In genomic region chr17:50877042-50877441, GRCh38 we compare ENCODE assay signal across 1 cellular context.
TF ChIP-seq lines count a peak whose summit lies in the region.

No MANE protein-coding gene starts in this region.

TF ChIP-seq in HEK293, 187 proteins besides CTCF, POLR2A, EP300 and RAD21 (continued from another document):
- 0 out of 2 replicates have a peak, but pooled peaks have one; percentile 30 for TF ChIP-seq ZNF580 (tag by site-specific recombination; IDR thresholded peaks at IDR 0.05)
- TF ChIP-seq ZNF433 (tag by site-specific recombination; IDR thresholded peaks at IDR 0.05; ENCODE audit: low read depth) = peak; percentile 60; the same call in 1 of the 2 replicates
- TF ChIP-seq REST (tag by site-specific recombination; IDR thresholded peaks at IDR 0.05) = peak; percentile 75
- peak; percentile 84 for TF ChIP-seq ZBTB8A (tag by site-specific recombination; IDR thresholded peaks at IDR 0.05)
- peak; percentile 29; the same call in 1 of the 2 replicates for TF ChIP-seq ZBTB21 (tag by site-specific recombination; IDR thresholded peaks at IDR 0.05)
- peak; percentile 27 for TF ChIP-seq ZNF654 (tag by site-specific recombination; IDR thresholded peaks at IDR 0.05; ENCODE audit: low read depth)
- peak; percentile 89 for TF ChIP-seq ZNF426 (tag by site-specific recombination; IDR thresholded peaks at IDR 0.05)
- 0 out of 2 replicates have a peak, but pooled peaks have one; percentile 17 for TF ChIP-seq RBAK (tag by site-specific recombination; IDR thresholded peaks at IDR 0.05)
- TF ChIP-seq ZNF510 (tag by site-specific recombination; IDR thresholded peaks at IDR 0.05; ENCODE audit: insufficient replicate concordance) = peak; percentile 36
- peak; percentile 70 for TF ChIP-seq ZNF266 (tag by site-specific recombination; IDR thresholded peaks at IDR 0.05; ENCODE audit: low read depth)
- peak; percentile 80 for TF ChIP-seq ZNF623 (tag by site-specific recombination; IDR thresholded peaks at IDR 0.05)
- 0 out of 2 replicates have a peak, but pooled peaks have one; percentile 70 for TF ChIP-seq ZNF558 (tag by site-specific recombination; IDR thresholded peaks at IDR 0.05)
- TF ChIP-seq ZNF664 (tag by site-specific recombination; IDR thresholded peaks at IDR 0.05) = peak; percentile 70
- peak; percentile 32; the same call in 1 of the 2 replicates for TF ChIP-seq ZNF341 (tag by site-specific recombination; IDR thresholded peaks at IDR 0.05; ENCODE audit: low read depth)
- peak; percentile 75; the same call in 1 of the 2 replicates for TF ChIP-seq ZNF19 (tag by site-specific recombination; IDR thresholded peaks at IDR 0.05; ENCODE audit: low read depth)
- peak; percentile 86 for TF ChIP-seq ZNF404 (tag by site-specific recombination; IDR thresholded peaks at IDR 0.05)
- peak; percentile 34; the same call in 1 of the 2 replicates for TF ChIP-seq ZNF501 (tag by site-specific recombination; IDR thresholded peaks at IDR 0.05)
- TF ChIP-seq ZFP3 (tag by site-specific recombination; IDR thresholded peaks at IDR 0.05; ENCODE audit: low read depth) = 0 out of 2 replicates have a peak, but pooled peaks have one; percentile 18
- TF ChIP-seq ZNF629 (tag by site-specific recombination; IDR thresholded peaks at IDR 0.05) = peak; percentile 41; the same call in 1 of the 2 replicates
- TF ChIP-seq ZNF555 (tag by site-specific recombination; conservative IDR thresholded peaks at IDR 0.05) = peak; percentile 82
- TF ChIP-seq ZNF518A (tag by site-specific recombination; conservative IDR thresholded peaks at IDR 0.05; ENCODE audit: low read depth) = peak; percentile 94
- TF ChIP-seq ZNF140 (tag by site-specific recombination; IDR thresholded peaks at IDR 0.05) = peak; percentile 81
- TF ChIP-seq ZNF394 (tag by site-specific recombination; IDR thresholded peaks at IDR 0.05; ENCODE audit: borderline replicate concordance) = peak; percentile 93
- peak; percentile 78 for TF ChIP-seq ZBTB11 (tag by site-specific recombination; conservative IDR thresholded peaks at IDR 0.05; ENCODE audit: low read depth)
- TF ChIP-seq ZNF560 (tag by site-specific recombination; IDR thresholded peaks at IDR 0.05; ENCODE audit: borderline replicate concordance) = peak; percentile 70; the same call in 1 of the 2 replicates
- TF ChIP-seq ZXDB (tag by site-specific recombination; IDR thresholded peaks at IDR 0.05) = peak; percentile 53; the same call in 1 of the 2 replicates
- TF ChIP-seq SP3 (tag by site-specific recombination; IDR thresholded peaks at IDR 0.05) = 0 out of 2 replicates have a peak, but pooled peaks have one; percentile 22
- peak; percentile 50; the same call in 1 of the 2 replicates for TF ChIP-seq ZNF223 (tag by site-specific recombination; IDR thresholded peaks at IDR 0.05)
- TF ChIP-seq ZFP37 (tag by site-specific recombination; IDR thresholded peaks at IDR 0.05) = peak; percentile 68; the same call in 1 of the 2 replicates
